8 cellular contexts compared by ENCODE assay signal in the genomic region with DNA sequence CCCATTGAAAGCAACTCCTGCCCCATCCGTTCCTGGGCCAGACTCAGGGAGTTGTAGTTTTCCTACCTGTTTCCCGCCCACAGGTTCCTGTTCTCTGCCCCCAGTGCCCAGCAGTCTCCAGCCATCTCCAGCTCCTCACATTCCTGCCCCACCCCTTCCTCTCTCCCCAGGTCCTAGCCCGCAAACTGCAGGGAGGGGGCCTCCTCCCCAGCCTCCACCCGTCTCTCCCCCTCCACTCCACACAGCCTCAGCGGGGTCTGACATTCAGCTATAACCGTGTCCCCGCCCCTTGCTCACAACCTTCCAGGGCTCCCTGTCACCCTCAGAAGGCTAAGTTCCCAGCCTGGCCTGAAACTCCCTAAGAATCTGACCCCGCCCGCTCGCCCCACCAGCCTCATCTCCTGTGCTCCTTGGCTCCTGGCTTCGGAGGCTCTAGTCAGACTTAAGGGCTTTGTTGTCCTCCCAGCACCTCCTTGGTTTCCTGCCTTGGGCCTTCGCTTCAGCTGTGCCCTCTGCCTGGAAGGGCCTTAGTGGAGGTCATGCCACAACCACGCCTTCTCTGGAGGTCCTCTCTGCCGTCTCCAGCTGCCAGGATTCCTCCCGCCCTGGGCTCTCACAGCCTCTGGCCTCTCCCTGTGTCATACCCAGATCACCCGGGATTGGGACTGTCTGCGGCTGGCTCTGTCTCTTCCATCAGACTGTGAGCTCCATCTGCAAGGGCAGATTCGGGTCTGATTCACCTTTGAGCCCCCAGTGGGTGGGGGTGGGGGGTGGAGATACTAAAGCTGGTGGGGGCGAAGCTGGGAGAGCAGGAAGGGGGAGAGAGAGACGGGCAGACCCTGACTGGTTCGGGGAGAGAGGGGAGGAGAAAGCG. TPM values are rescaled to one million over a fixed set of nuclear protein-coding genes. Genes with fewer than 3 reads are reported as not detected.
DNase-seq lines count a peak whose midpoint lies in the region; ATAC-seq and TF ChIP-seq lines count a peak whose summit lies in the region.

No MANE protein-coding gene starts in this region.

- ATAC-seq in sciatic nerve: peak; percentile 69
- ATAC-seq in HG02970 (IDR thresholded peaks at IDR 0.05; ENCODE audit: low FRiP score, unreplicated experiment): no peak

- intact Hi-C loops in sciatic nerve (cut with DNase I): no loop called here

- in situ Hi-C loops in brain microvascular endothelial cell (cut with HindIII; ENCODE audit: low pct_ligation_motif_present, low sequenced_read_pairs): no loop called here

- no peak for TF ChIP-seq CTCF in brain microvascular endothelial cell (IDR thresholded peaks at IDR 0.05; ENCODE audit: low read depth, low read length, missing control alignments)

- H3K4me3 ChIP-seq in brain microvascular endothelial cell (ENCODE audit: low read depth, low read length): peak overlapping the region; percentile 88

- no peaks in the 10 kb centered on the region for H3K27me3 ChIP-seq in brain microvascular endothelial cell (replicated peaks)

- H3K27ac ChIP-seq in brain microvascular endothelial cell: peak overlapping the region; percentile 96

- no peaks in the 10 kb centered on the region for H3K36me3 ChIP-seq in brain microvascular endothelial cell (replicated peaks)

- peak; percentile 78 for DNase-seq in EH (ENCODE audit: low read depth)
- peak; percentile 36 for DNase-seq in NCI-H510A (lab: John Stamatoyannopoulos, UW)
- DNase-seq in brain microvascular endothelial cell: peak; percentile 48
- DNase-seq in iPS-NIHi11 (ENCODE audit: low spot score): peak; percentile 52
- DNase-seq in sciatic nerve (ENCODE audit: low spot score): peak; percentile 81
- no peak for DNase-seq in stimulated activated CD4-positive, alpha-beta T cell treated with anti-CD3 and anti-CD28 coated beads, Interleukin-4, amount 100 ng/mL, for 1 hour
- no peak for DNase-seq in NCI-H2029 treated with DMSO at 0.1 percent for 48 hours (lab: John Stamatoyannopoulos, UW)

RNA-seq across cellular contexts. Expression of gene SPACA6, which starts 5.1 kb away (rescaled TPM):
- 47.7 TPM for total RNA-seq in sciatic nerve

RNA-seq across cellular contexts. Expression of gene HAS1, which starts 35.8 kb away (rescaled TPM):
- total RNA-seq in sciatic nerve: 0.58 TPM

RNA-seq across cellular contexts. Expression of gene SIGLEC14, which starts 41.4 kb away (rescaled TPM):
- total RNA-seq in sciatic nerve: 4.1 TPM

RNA-seq across cellular contexts. Expression of gene SIGLEC5, which starts 57.8 kb away (rescaled TPM):
- not detected for total RNA-seq in sciatic nerve

Comparison
In these comparisons a context has a peak if more than half of its experiments do, and no peak if none do; other contexts are left out.
1. DNase-seq: peak in EH (single experiment), NCI-H510A (single experiment), brain microvascular endothelial cell (single experiment), iPS-NIHi11 (single experiment) and sciatic nerve (single experiment); none in stimulated activated CD4-positive, alpha-beta T cell treated with anti-CD3 and anti-CD28 coated beads, Interleukin-4, amount 100 ng/mL, for 1 hour (single experiment) and NCI-H2029 treated with DMSO at 0.1 percent for 48 hours (single experiment).